ENCODE assay signal across 11 cellular contexts in genomic region chr6:118864330-118865166, GRCh38. TPM values are rescaled to one million over a fixed set of nuclear protein-coding genes. Genes with fewer than 3 reads are reported as not detected.
A peak's percentile ranks its signal among the peaks of the same experiment; 100 is the strongest.
DNase-seq lines count a peak whose midpoint lies in the region; ATAC-seq, FAIRE-seq and TF ChIP-seq lines count a peak whose summit lies in the region.
"Had no signal": no experiment of that assay in that cellular context is flagged by ENCODE, and none has a peak within 500 bp of the region (broad histone marks: within the 10 kb centered on the region; RNA-seq: fewer than 3 reads in every experiment).

No MANE protein-coding gene starts in this region.

- peak; percentile 34 for TF ChIP-seq POLR2A in erythroblast (IDR thresholded peaks at IDR 0.05; ENCODE audit: low read length)

- H3K9ac ChIP-seq in BLaER1 treated with 17β-estradiol and CSF1 and Interleukin-3, amounts not matched to agents 10 nM and 100 nM = peak overlapping the region in 10 of 11 experiments; percentile 5 to 67 (median 35); a peak in 13 of 22 replicates

- peaks cover 0 to 33% (median 0%) of the 10 kb centered on the region in 11 experiments; a peak in 5 of 22 replicates for H4K20me1 ChIP-seq in BLaER1 treated with 17β-estradiol and CSF1 and Interleukin-3, amounts not matched to agents 10 nM and 100 nM

- peaks cover 43 to 74% (median 62%) of the 10 kb centered on the region in 11 experiments for H3K9me3 ChIP-seq in BLaER1 treated with 17β-estradiol and CSF1 and Interleukin-3, amounts not matched to agents 10 nM and 100 nM (replicated peaks in 1 of 11)
- H3K9me3 ChIP-seq in Panc1 (ENCODE audit: control insufficient read depth, insufficient read depth, low read depth, low read length) (peaks cover 12% of the 10 kb centered on the region; the same call in 1 of the 2 replicates), small intestine (ENCODE audit: control insufficient read depth, low read depth) (no peaks in the 10 kb centered on the region)

- FAIRE-seq in small intestine (lab: Jason Lieb, UNC) = no peak

- DNase-seq in Panc1 (ENCODE audit: low read depth, low spot score) (no peak), erythroblast (lab: John Stamatoyannopoulos, UW) (no peak), NCI-H2196 (lab: John Stamatoyannopoulos, UW; ENCODE audit: unreplicated experiment) (no peak), glomerular visceral epithelial cell (ENCODE audit: extremely low spot score) (no peak), small intestine (no peak)
- DNase-seq: brain microvascular endothelial cell, heart right ventricle, transverse colon had no signal

- peak; percentile 59 for ATAC-seq in GM18909 (IDR thresholded peaks at IDR 0.05; ENCODE audit: poor library complexity, unreplicated experiment)
- peak; percentile 78 for ATAC-seq in Panc1
- ATAC-seq in HG02798 (IDR thresholded peaks at IDR 0.05; ENCODE audit: poor library complexity, unreplicated experiment) = no peak
- ATAC-seq: heart right ventricle had no signal

- CTCF ChIA-PET in Panc1 (lab: Charles Lee) = no interaction called here

- H3K4me1 ChIP-seq in BLaER1 treated with 17β-estradiol and CSF1 and Interleukin-3, amounts not matched to agents 10 nM and 100 nM = peaks cover 17 to 30% (median 19%) of the 10 kb centered on the region in 10 experiments
- H3K4me1 ChIP-seq in Panc1 (ENCODE audit: control insufficient read depth, insufficient read depth, low read length) (peaks cover 20% of the 10 kb centered on the region), small intestine (ENCODE audit: control insufficient read depth in 2 of 2, insufficient read depth in 1 of 2, low read depth in 1 of 2, low read length in 1 of 2) (peaks cover 0 to 9% of the 10 kb centered on the region in 2 donors)

- H3K4me3 ChIP-seq in BLaER1 treated with 17β-estradiol and CSF1 and Interleukin-3, amounts not matched to agents 10 nM and 100 nM = peak overlapping the region in 3 of 10 experiments; percentile 1 to 25 (median 14); a peak in 4 of 20 replicates
- H3K4me3 ChIP-seq in Panc1 (ENCODE audit: low read depth in 2 of 2, low read length in 2 of 2) = peak overlapping the region; percentile 9 to 38; a peak in 3 of 4 replicates
- H3K4me3 ChIP-seq in small intestine (ENCODE audit: low read depth in 1 of 2, low read length in 2 of 2) = no peak overlapping the region
- H3K4me3 ChIP-seq: heart right ventricle, transverse colon had no signal

- peak overlapping the region in 10 of 11 experiments; percentile 8 to 57 (median 44); a peak in 16 of 22 replicates for H3K27ac ChIP-seq in BLaER1 treated with 17β-estradiol and CSF1 and Interleukin-3, amounts not matched to agents 10 nM and 100 nM
- H3K27ac ChIP-seq in Panc1 (ENCODE audit: low read length) (peak overlapping the region; percentile 65), small intestine (ENCODE audit: low read depth in 1 of 2, low read length in 1 of 2) (no peak overlapping the region)
- H3K27ac ChIP-seq: brain microvascular endothelial cell, heart right ventricle, transverse colon had no signal

- H3K27me3 ChIP-seq in BLaER1 treated with 17β-estradiol and CSF1 and Interleukin-3, amounts not matched to agents 10 nM and 100 nM = no peaks in the 10 kb centered on the region
- no peaks in the 10 kb centered on the region for H3K27me3 ChIP-seq in Panc1 (ENCODE audit: control insufficient read depth, insufficient read depth, low read length)
- H3K27me3 ChIP-seq in small intestine (ENCODE audit: control insufficient read depth in 2 of 2, insufficient read depth in 2 of 2, low read length in 2 of 2) = no peaks in the 10 kb centered on the region
- H3K27me3 ChIP-seq: brain microvascular endothelial cell, heart right ventricle, transverse colon had no signal

- no TSS peak for BruUV-seq in Panc1 (replicated peaks; lab: Mats Ljungman, UMichigan)

- TF ChIP-seq CTCF in Panc1 (IDR thresholded peaks at IDR 0.05) = no peak

- H3K36me3 ChIP-seq in BLaER1 treated with 17β-estradiol and CSF1 and Interleukin-3, amounts not matched to agents 10 nM and 100 nM = peaks cover 19 to 36% (median 25%) of the 10 kb centered on the region in 11 experiments
- H3K36me3 ChIP-seq in Panc1 (ENCODE audit: control insufficient read depth, insufficient read depth, low read length) (no peaks in the 10 kb centered on the region), small intestine (ENCODE audit: control insufficient read depth in 2 of 2, insufficient read depth in 2 of 2, low read length in 2 of 2) (no peaks in the 10 kb centered on the region)
- H3K36me3 ChIP-seq: brain microvascular endothelial cell, heart right ventricle, transverse colon had no signal

- 48 to 60% (median 50%) methylated on average over 9 of the region's 9 CpGs for WGBS in small intestine, 3 donors

- peak overlapping the region; percentile 60 to 91 (median 76) for H3K4me2 ChIP-seq in BLaER1 treated with 17β-estradiol and CSF1 and Interleukin-3, amounts not matched to agents 10 nM and 100 nM

- in situ Hi-C loops in Panc1 (cut with HindIII; ENCODE audit: low pct_unique_long_range_greater_than_20kb, low sequenced_read_pairs) = no loop called here

- POLR2A ChIA-PET in Panc1 (lab: Charles Lee) = no interaction called here

- intact Hi-C loops in Panc1 (cut with micrococcal nuclease; ENCODE audit: unreplicated experiment) = no loop called here

RNA-seq across cellular contexts. Expression of gene ASF1A, which starts 29.4 kb away (rescaled TPM):
- 28.5 TPM for total RNA-seq in Panc1 (2021; ENCODE audit: unreplicated experiment)
- polyA plus RNA-seq in Panc1 (2012; ENCODE audit: insufficient read length) = 14.0 TPM
- polyA plus RNA-seq in small intestine = 10 to 100 TPM; 10.5 to 13.9 (median 12.7) TPM

Comparison
In these comparisons a context has a peak if more than half of its experiments do, and no peak if none do; other contexts are left out.
1. H3K27ac ChIP-seq: peak in BLaER1 treated with 17β-estradiol and CSF1 and Interleukin-3, amounts not matched to agents 10 nM and 100 nM (10 of 11) and Panc1 (single experiment); none in small intestine (0 of 2).
2. H3K4me3 ChIP-seq: peak in Panc1 (2 of 2); none in small intestine (0 of 2).